ENCODE assay signal across 8 cellular contexts in genomic region chr6:33248932-33249731, GRCh38.
DNase-seq lines count a peak whose midpoint lies in the region; ATAC-seq, FAIRE-seq and TF ChIP-seq lines count a peak whose summit lies in the region.

No MANE protein-coding gene starts in this region.

- in situ Hi-C loops in GM18951 (cut with MboI; ENCODE audit: low sequenced_read_pairs, unreplicated experiment): no loop called here

- peak; percentile 64 for FAIRE-seq in islet of Langerhans (lab: Jason Lieb, UNC)

- TF ChIP-seq POLR2A in GM18951 (IDR thresholded peaks at IDR 0.05; ENCODE audit: extremely low read depth, insufficient read depth, insufficient read length): peak; percentile 95

- peak; percentile 88 for ATAC-seq in HG03196 (IDR thresholded peaks at IDR 0.05; ENCODE audit: unreplicated experiment)

- DNase-seq in AG08396 (ENCODE audit: low spot score): peak; percentile 91
- DNase-seq in NCI-H345 (lab: John Stamatoyannopoulos, UW): peak; percentile 96
- peak; percentile 92 for DNase-seq in activated CD4-positive, CD25-positive, alpha-beta regulatory T cell treated with anti-CD3 and anti-CD28 coated beads, Interleukin-2, amount 50 U/mL, for 16 hours (ENCODE audit: low read depth, low spot score)
- DNase-seq in cerebellar cortex (ENCODE audit: low spot score): peak; percentile 100
- DNase-seq in stimulated activated CD4-positive, alpha-beta T cell treated with anti-CD3 and anti-CD28 coated beads, Interleukin-12 subunit alpha, Interleukin-12 subunit beta, amount 100 ng/mL, for 4 hours: peak; percentile 88

Comparison
In these comparisons a context has a peak if more than half of its experiments do, and no peak if none do; other contexts are left out.
1. Peak in every context shown above with its lines: DNase-seq and ATAC-seq.